Comparison of ENCODE assay signal across 19 cellular contexts in the genomic region with DNA sequence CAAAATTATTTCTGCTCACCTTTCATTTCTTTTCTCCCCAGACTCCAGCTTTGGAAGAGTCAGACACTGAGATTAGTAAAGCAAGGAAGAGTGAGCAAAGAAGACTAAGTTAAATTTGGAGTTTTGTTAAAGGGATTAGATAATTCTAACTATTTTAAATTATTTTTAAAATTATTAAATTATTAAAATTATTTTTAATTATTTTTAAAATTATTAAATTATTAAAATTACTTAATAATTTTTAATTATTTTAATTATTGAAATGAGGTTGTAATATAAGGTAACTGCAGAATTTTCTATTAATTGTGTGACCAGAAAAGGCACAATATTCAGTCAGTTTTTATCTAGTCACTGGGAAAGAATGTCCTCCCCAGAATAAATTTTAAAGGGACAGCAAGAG.
"Had no signal": no experiment of that assay in that cellular context is flagged by ENCODE, and none has a peak within 500 bp of the region (broad histone marks: within the 10 kb centered on the region; RNA-seq: fewer than 3 reads in every experiment).

No MANE protein-coding gene starts in this region.

- H3K9me3 ChIP-seq: SK-N-SH had no signal

- H3K4me2 ChIP-seq: SK-N-SH had no signal

- DNase-seq: KBM-7, MV-4-11, NCI-H1048, NCI-H1105 treated with DMSO at 0.1 percent for 48 hours, NCI-H1417 treated with DMSO at 0.1 percent for 48 hours, NCI-H146, NCI-H1694 treated with DMSO at 0.1 percent for 48 hours, NCI-H1930, NCI-H2081 treated with DMSO at 0.1 percent for 48 hours, NCI-H2171, NCI-H226, NCI-H446, NCI-H510A, NCI-H524 treated with DMSO at 0.1 percent for 48 hours, NCI-H69, NCI-H774, SHP77, SK-N-SH had no signal

- H3K27ac ChIP-seq: RWPE1 had no signal

- H3K9ac ChIP-seq: SK-N-SH had no signal

- H3K9me2 ChIP-seq: SK-N-SH had no signal
